Comparison of ENCODE assay signal across 7 cellular contexts in the genomic region with DNA sequence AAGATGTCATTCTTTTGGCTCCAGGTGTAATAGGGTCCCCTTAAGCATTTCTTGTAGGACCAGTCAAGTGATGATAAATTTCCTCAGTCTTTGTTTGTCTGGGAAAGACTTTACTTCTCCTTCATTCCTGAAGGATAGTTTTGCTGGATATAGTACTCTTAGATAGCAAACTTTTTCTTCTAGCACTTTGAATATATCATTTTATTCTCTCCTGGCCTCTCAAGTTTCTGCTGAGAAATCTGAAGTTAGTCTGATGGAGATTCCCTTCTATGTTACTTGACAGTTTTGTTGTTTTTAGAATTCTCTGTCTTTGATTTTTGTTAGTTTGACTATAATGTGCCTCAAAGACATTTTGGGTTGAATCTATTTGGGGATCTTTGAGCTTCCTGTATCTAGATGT.
"Had no signal": no experiment of that assay in that cellular context is flagged by ENCODE, and none has a peak within 500 bp of the region (broad histone marks: within the 10 kb centered on the region; RNA-seq: fewer than 3 reads in every experiment).

No MANE protein-coding gene starts in this region.

- DNase-seq: IMR-90, KBM-7, KG1 had no signal

- ATAC-seq: HepG2 had no signal

- H3K27ac ChIP-seq: HL-60, KMS-11 had no signal

- FAIRE-seq: HepG2, HTR-8/SVneo had no signal

- H3K4me2 ChIP-seq: KMS-11 had no signal

- H3K9ac ChIP-seq: KMS-11 had no signal
